In the genomic region with DNA sequence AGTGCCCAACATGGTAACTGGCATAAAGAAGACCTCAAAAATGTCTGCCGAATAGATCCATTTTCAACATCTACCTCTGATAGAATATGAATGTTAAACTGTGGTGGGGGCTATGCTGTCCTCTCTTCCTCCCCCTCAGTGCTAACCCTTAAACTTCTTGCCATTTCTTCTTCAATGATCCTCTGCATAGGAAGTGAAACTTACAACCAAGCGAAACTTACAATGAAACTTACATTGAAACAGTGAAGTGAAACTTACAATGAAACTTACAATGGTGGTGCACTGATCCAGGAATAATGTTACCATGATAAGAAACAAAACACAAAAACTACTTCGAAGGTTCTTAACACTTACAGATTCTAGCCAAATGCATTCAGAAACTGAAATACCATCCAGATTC, we compare ENCODE assay signal across 16 cellular contexts. TPM values are rescaled to one million over a fixed set of nuclear protein-coding genes. Genes with fewer than 3 reads are reported as not detected.
DNase-seq lines count a peak whose midpoint lies in the region; ATAC-seq and TF ChIP-seq lines count a peak whose summit lies in the region.
"Had no signal": no experiment of that assay in that cellular context is flagged by ENCODE, and none has a peak within 500 bp of the region (broad histone marks: within the 10 kb centered on the region; RNA-seq: fewer than 3 reads in every experiment).

No MANE protein-coding gene starts in this region.

- no peak overlapping the region for H3K4me3 Mint-ChIP-seq in activated CD4-positive, alpha-beta T cell treated with anti-CD3 and anti-CD28 coated beads, Interleukin-2, amount 10 ng/mL, durations not matched to agents 24 days and 14 days
- H3K4me3 Mint-ChIP-seq: immature natural killer cell had no signal

- intact Hi-C loops in activated CD4-positive, alpha-beta T cell treated with anti-CD3 and anti-CD28 coated beads, Interleukin-2, amount 10 ng/mL, durations not matched to agents 24 days and 14 days (cut with micrococcal nuclease) = no loop called here
- intact Hi-C loops in OCI-LY7 (cut with micrococcal nuclease; ENCODE audit: unreplicated experiment) = no loop called here

- no peak for TF ChIP-seq CTCF in OCI-LY7 (conservative IDR thresholded peaks at IDR 0.05; ENCODE audit: low read length)

- peak overlapping the region; percentile 49 for H3K4me2 ChIP-seq in OCI-LY7 (ENCODE audit: low read length)

- peaks cover 52% of the 10 kb centered on the region for H3K36me3 Mint-ChIP-seq in activated CD4-positive, alpha-beta T cell treated with anti-CD3 and anti-CD28 coated beads, Interleukin-2, amount 10 ng/mL, durations not matched to agents 24 days and 14 days (ENCODE audit: low read depth)

- no peak overlapping the region for H3K27ac ChIP-seq in OCI-LY7 (ENCODE audit: low read depth, low read length, poor library complexity, severe bottlenecking)

- peaks cover 33% of the 10 kb centered on the region for H3K4me1 ChIP-seq in OCI-LY7 (ENCODE audit: insufficient read depth, low read length, poor library complexity, severe bottlenecking)

- no peak overlapping the region for H2AFZ ChIP-seq in OCI-LY7 (ENCODE audit: low read length)

- no peaks in the 10 kb centered on the region for H3K9me3 Mint-ChIP-seq in activated CD4-positive, alpha-beta T cell treated with anti-CD3 and anti-CD28 coated beads, Interleukin-2, amount 10 ng/mL, durations not matched to agents 24 days and 14 days
- H3K9me3 Mint-ChIP-seq: immature natural killer cell had no signal

- H3K4me1 Mint-ChIP-seq in activated CD4-positive, alpha-beta T cell treated with anti-CD3 and anti-CD28 coated beads, Interleukin-2, amount 10 ng/mL, durations not matched to agents 24 days and 14 days = peaks cover 34% of the 10 kb centered on the region

- peaks cover 17% of the 10 kb centered on the region for H4K20me1 ChIP-seq in OCI-LY7 (ENCODE audit: insufficient read depth, low read length)

- no TSS peak for BruUV-seq in OCI-LY7 (replicated peaks; lab: Mats Ljungman, UMichigan)

- no peaks in the 10 kb centered on the region for H3K9me2 ChIP-seq in OCI-LY7 (ENCODE audit: insufficient read depth, low read length)

- peak overlapping the region; percentile 30 for H3K27ac Mint-ChIP-seq in activated CD4-positive, alpha-beta T cell treated with anti-CD3 and anti-CD28 coated beads, Interleukin-2, amount 10 ng/mL, durations not matched to agents 24 days and 14 days
- H3K27ac Mint-ChIP-seq: immature natural killer cell had no signal

- H3K36me3 ChIP-seq in OCI-LY7 (ENCODE audit: insufficient read depth, low read length) = peaks cover 62% of the 10 kb centered on the region

- H3K27me3 Mint-ChIP-seq in activated CD4-positive, alpha-beta T cell treated with anti-CD3 and anti-CD28 coated beads, Interleukin-2, amount 10 ng/mL, durations not matched to agents 24 days and 14 days = no peaks in the 10 kb centered on the region

- peak; percentile 49 for DNase-seq in activated CD4-positive, alpha-beta T cell treated with anti-CD3 and anti-CD28 coated beads, Interleukin-2, amount 10 ng/mL, durations not matched to agents 24 days and 14 days
- DNase-seq in activated CD4-positive, alpha-beta T cell treated with anti-CD3 and anti-CD28 coated beads for 4 hours = no peak
- DNase-seq in OCI-LY7 (ENCODE audit: low spot score) = peak; percentile 53
- DNase-seq in putamen (ENCODE audit: low spot score) = peak; percentile 22
- DNase-seq in stimulated activated CD8-positive, alpha-beta memory T cell treated with anti-CD3 and anti-CD28 coated beads, Interleukin-4, amount 100 ng/mL, for 48 hours = no peak
- DNase-seq in SK-N-DZ (ENCODE audit: low spot score) = no peak
- DNase-seq: activated effector memory CD4-positive, alpha-beta T cell treated with Interleukin-2 at 50 U/mL for 16 hours; immature natural killer cell; NCI-H1694 had no signal

- CTCF ChIA-PET in OCI-LY7 (lab: Charles Lee; ENCODE audit: unreplicated experiment) = no interaction called here

- no peak overlapping the region for H3K4me3 ChIP-seq in OCI-LY7 (ENCODE audit: low read depth, low read length, poor library complexity, severe bottlenecking)
- H3K4me3 ChIP-seq: skin epidermis had no signal

- peak; percentile 56 for ATAC-seq in HG02852 (IDR thresholded peaks at IDR 0.05; ENCODE audit: unreplicated experiment)
- ATAC-seq in HG02970 (IDR thresholded peaks at IDR 0.05; ENCODE audit: low FRiP score, unreplicated experiment) = no peak
- ATAC-seq: Panc1 had no signal

- peaks cover 16% of the 10 kb centered on the region for H3K79me2 ChIP-seq in OCI-LY7 (ENCODE audit: insufficient read depth, low read depth, low read length)

- POLR2A ChIA-PET in OCI-LY7 (lab: Charles Lee) = no interaction called here

- no peaks in the 10 kb centered on the region for H3K9me3 ChIP-seq in OCI-LY7 (ENCODE audit: low read length)

RNA-seq across cellular contexts. Expression of gene RTCB, which starts 4.7 kb away (rescaled TPM):
- 104 and 105 TPM in 2 replicates for total RNA-seq in activated CD4-positive, alpha-beta T cell treated with anti-CD3 and anti-CD28 coated beads, Interleukin-2, amount 10 ng/mL, durations not matched to agents 24 days and 14 days
- 37.2 and 58.3 TPM in 2 replicates for total RNA-seq in OCI-LY7 (2014; rRNA removed; shearing (Covaris generic))
- 27.9 and 29.9 TPM in 2 replicates for total RNA-seq in OCI-LY7 (2022)
- polyA plus RNA-seq in SK-N-DZ (2014; cell fraction: cytosol; rRNA removed) = 153 and 171 TPM in 2 replicates
- polyA plus RNA-seq in SK-N-DZ (2014; cell fraction: nucleus; rRNA removed) = 43.8 and 76.5 TPM in 2 replicates

RNA-seq across cellular contexts. Expression of gene RFPL3, which starts 49.7 kb away (rescaled TPM):
- total RNA-seq in activated CD4-positive, alpha-beta T cell treated with anti-CD3 and anti-CD28 coated beads, Interleukin-2, amount 10 ng/mL, durations not matched to agents 24 days and 14 days = not detected in 2 replicates
- not detected in 2 replicates for total RNA-seq in OCI-LY7 (2014; rRNA removed; shearing (Covaris generic))
- total RNA-seq in OCI-LY7 (2022) = not detected in 2 replicates
- polyA plus RNA-seq in SK-N-DZ (2014; cell fraction: cytosol; rRNA removed) = not detected in 2 replicates
- not detected in 2 replicates for polyA plus RNA-seq in SK-N-DZ (2014; cell fraction: nucleus; rRNA removed)
- total RNA-seq: cerebellum, fibroblast of lung, HT-29 had no signal
- polyA plus RNA-seq: fibroblast of lung, immature natural killer cell had no signal

RNA-seq across cellular contexts. Expression of gene BPIFC, which starts 56.9 kb away (rescaled TPM):
- not detected in 2 replicates for total RNA-seq in activated CD4-positive, alpha-beta T cell treated with anti-CD3 and anti-CD28 coated beads, Interleukin-2, amount 10 ng/mL, durations not matched to agents 24 days and 14 days
- not detected in 2 replicates for total RNA-seq in OCI-LY7 (2014; rRNA removed; shearing (Covaris generic))
- not detected in 2 replicates for total RNA-seq in OCI-LY7 (2022)
- not detected in 2 replicates for polyA plus RNA-seq in SK-N-DZ (2014; cell fraction: cytosol; rRNA removed)
- polyA plus RNA-seq in SK-N-DZ (2014; cell fraction: nucleus; rRNA removed) = not detected in 2 replicates
- total RNA-seq: cerebellum, fibroblast of lung, HT-29 had no signal
- polyA plus RNA-seq: fibroblast of lung, immature natural killer cell had no signal

Comparison
In these comparisons a context has a peak if more than half of its experiments do, and no peak if none do; other contexts are left out.
1. DNase-seq: peak in activated CD4-positive, alpha-beta T cell treated with anti-CD3 and anti-CD28 coated beads, Interleukin-2, amount 10 ng/mL, durations not matched to agents 24 days and 14 days (single experiment), OCI-LY7 (single experiment) and putamen (single experiment); none in activated CD4-positive, alpha-beta T cell treated with anti-CD3 and anti-CD28 coated beads for 4 hours (0 of 2), stimulated activated CD8-positive, alpha-beta memory T cell treated with anti-CD3 and anti-CD28 coated beads, Interleukin-4, amount 100 ng/mL, for 48 hours (single experiment) and SK-N-DZ (single experiment).